8 cellular contexts compared by ENCODE assay signal in genomic region chr3:158109804-158110657, GRCh38. TPM values are rescaled to one million over a fixed set of nuclear protein-coding genes. Genes with fewer than 3 reads are reported as not detected.
DNase-seq lines count a peak whose midpoint lies in the region; ATAC-seq, FAIRE-seq and TF ChIP-seq lines count a peak whose summit lies in the region.

TSS of gene RSRC1 (plus strand) at chr3:158110089. CDS start at chr3:158122105, 12,016 bp downstream.

- peak within 1 kb of the TSS; percentile 63 to 87 (median 82) for H3K9ac ChIP-seq in H1 (replicated peaks in 1 of 4; ENCODE audit: extremely low read depth in 1 of 4, low read depth in 3 of 4, low read length in 3 of 4)

- no peak within 1 kb of the TSS for H2BK120ac ChIP-seq in H1 (replicated peaks; ENCODE audit: low read depth, low read length)

- H3K23ac ChIP-seq in H1 (ENCODE audit: insufficient read length), result no peak within 1 kb of the TSS

- H3K36me3 ChIP-seq in CD8-positive, alpha-beta T cell (ENCODE audit: insufficient read depth, low read length), result no peaks in the 10 kb centered on the region
- H3K36me3 ChIP-seq in H1 (ENCODE audit: control insufficient read depth in 2 of 4, insufficient read depth in 4 of 4, low read length in 3 of 4), result no peaks in the 10 kb centered on the region

- H3K27ac Mint-ChIP-seq in CD8-positive, alpha-beta T cell, result peak within 1 kb of the TSS; percentile 85

- H4K5ac ChIP-seq in H1 (ENCODE audit: insufficient read length, low read depth, low read length), result peak within 1 kb of the TSS; percentile 95

- H3K9me3 Mint-ChIP-seq in CD8-positive, alpha-beta T cell, result peaks cover 5% of the 10 kb centered on the region

- no peak within 1 kb of the TSS for H4K91ac ChIP-seq in H1 (replicated peaks; ENCODE audit: insufficient read length, low read length)

- peaks cover 0 to 35% of the 10 kb centered on the region in 2 experiments; a peak in 2 of 4 replicates for H3K79me2 ChIP-seq in H1 (ENCODE audit: control insufficient read depth in 1 of 2, insufficient read depth in 2 of 2, low read length in 2 of 2)

- DNase-seq in CD8-positive, alpha-beta T cell, result peak; percentile 48 to 82 (median 75)
- DNase-seq in GM20000 (ENCODE audit: low spot score), result peak; percentile 85
- DNase-seq in HS-5 (ENCODE audit: low read depth), result peak; percentile 74
- peak; percentile 96 for DNase-seq in NOMO-1 treated with DMSO at 0.1 percent for 48 hours (lab: John Stamatoyannopoulos, UW; ENCODE audit: unreplicated experiment)
- peak; percentile 36 to 51 for DNase-seq in activated CD8-positive, alpha-beta memory T cell treated with anti-CD3 and anti-CD28 coated beads for 4 hours (ENCODE audit: low read depth in 2 of 2)
- DNase-seq in H1 (ENCODE audit: low read depth in 1 of 2, low spot score in 2 of 2), result peak in 1 of 2 experiments; percentile 89
- DNase-seq in mesenteric fat pad (ENCODE audit: low spot score), result peak; percentile 92
- peak; percentile 57 for DNase-seq in stimulated activated CD8-positive, alpha-beta memory T cell treated with anti-CD3 and anti-CD28 coated beads, Interleukin-15, amount 100 ng/mL, for 1 hour (ENCODE audit: low read depth)

- peak within 1 kb of the TSS; percentile 76 for H3K4me3 ChIP-seq in CD8-positive, alpha-beta T cell (ENCODE audit: low read depth, low read length)
- peak within 1 kb of the TSS; percentile 87 to 95 (median 92) for H3K4me3 ChIP-seq in H1 (ENCODE audit: extremely low read depth in 1 of 4, insufficient read depth in 2 of 4, low read depth in 3 of 4, low read length in 4 of 4)

- no peak within 1 kb of the TSS for H2AK5ac ChIP-seq in H1 (ENCODE audit: low read depth, low read length)

- H3K4me2 ChIP-seq in H1 (ENCODE audit: insufficient read depth in 1 of 2, low read depth in 2 of 2, low read length in 2 of 2), result peak within 1 kb of the TSS; percentile 80 to 92

- 0% methylated on average over 47 of the region's 57 CpGs; no CpG with 5 or more reads in 1 of the 2 experiments for WGBS in H1 (ENCODE audit: extremely low coverage in 1 of 2, insufficient coverage in 1 of 2, insufficient read length in 1 of 2, insufficient replicate concordance in 2 of 2, low coverage in 1 of 2, low lambda C conversion rate in 2 of 2, missing lambda C conversion rate in 1 of 2), 2 experiments

- H4K20me1 ChIP-seq in H1 (replicated peaks in 1 of 2; ENCODE audit: control insufficient read depth in 1 of 2, insufficient read depth in 2 of 2, low read length in 2 of 2), result peaks cover 0 to 6% of the 10 kb centered on the region in 2 experiments

- peak; percentile 89 for ATAC-seq in CD8-positive, alpha-beta T cell

- POLR2A ChIA-PET in CD8-positive, alpha-beta T cell (lab: Charles Lee), result interaction anchor here (0.6 to 1.5 kb wide), 4 partner anchors 9 to 950 kb away, joined by 3 to 6 read pairs (median 4); partner anchors contain the start of gene CCNL1
- POLR2A ChIA-PET in H1 (lab: Charles Lee; ENCODE audit: partially characterized antibody), result interaction anchor here (0.6 to 1.8 kb wide), 6 partner anchors 11 to 50 kb away, joined by 3 to 11 read pairs (median 4); no protein-coding TSS in a partner anchor

- H2BK12ac ChIP-seq in H1 (ENCODE audit: low read depth, low read length), result no peak within 1 kb of the TSS

- H3K27me3 Mint-ChIP-seq in CD8-positive, alpha-beta T cell (ENCODE audit: low read depth), result peaks cover 36% of the 10 kb centered on the region

- H3K14ac ChIP-seq in H1 (ENCODE audit: insufficient read length), result no peak within 1 kb of the TSS

- H3K4ac ChIP-seq in H1 (replicated peaks; ENCODE audit: insufficient read length, low read depth, low read length), result no peak within 1 kb of the TSS

- H3K18ac ChIP-seq in H1 (ENCODE audit: extremely low read depth, low read length), result peak within 1 kb of the TSS; percentile 98

- H2BK20ac ChIP-seq in H1 (ENCODE audit: low read length), result no peak within 1 kb of the TSS

- peaks cover 44% of the 10 kb centered on the region for H3K4me1 ChIP-seq in CD8-positive, alpha-beta T cell (ENCODE audit: insufficient read depth, low read length)
- peaks cover 0 to 12% (median 2%) of the 10 kb centered on the region in 4 experiments; a peak in 5 of 7 replicates for H3K4me1 ChIP-seq in H1 (replicated peaks in 1 of 4; ENCODE audit: control insufficient read depth in 3 of 4, insufficient read depth in 4 of 4, low read length in 3 of 4)

- H2BK15ac ChIP-seq in H1 (ENCODE audit: low read length), result peak within 1 kb of the TSS; percentile 9; the same call in 1 of the 2 replicates

- peak within 1 kb of the TSS; percentile 93 for H2AFZ ChIP-seq in H1 (ENCODE audit: low read length)

- peak within 1 kb of the TSS; percentile 93 for H3K4me3 Mint-ChIP-seq in CD8-positive, alpha-beta T cell

- H3K79me1 ChIP-seq in H1 (ENCODE audit: low read depth, low read length), result no peaks in the 10 kb centered on the region; the same call in 1 of the 2 replicates

- no peak for TF ChIP-seq RAD21 in H1 (IDR thresholded peaks at IDR 0.05 in 1 of 2, conservative IDR thresholded peaks at IDR 0.05 in 1 of 2; ENCODE audit: low read depth in 2 of 2, low read length in 2 of 2)

- peaks cover 25% of the 10 kb centered on the region for H3K36me3 Mint-ChIP-seq in CD8-positive, alpha-beta T cell

- FAIRE-seq in H1 (lab: Jason Lieb, UNC), result no peak

- H3K56ac ChIP-seq in H1 (replicated peaks; ENCODE audit: insufficient read length, low read depth, low read length), result peak within 1 kb of the TSS; percentile 63

- H3K27ac ChIP-seq in CD8-positive, alpha-beta T cell (ENCODE audit: low read depth, low read length), result peak within 1 kb of the TSS; percentile 61
- H3K27ac ChIP-seq in H1 (ENCODE audit: low read depth, low read length), result peak within 1 kb of the TSS; percentile 66; the same call in 1 of the 2 replicates

- intact Hi-C loops in CD8-positive, alpha-beta T cell (cut with DNase I, micrococcal nuclease), result loop anchor here (5.0 to 10.0 kb wide), 5 partner anchors 537 to 1435 kb away; partner anchors contain the start of genes TIPARP (in 2 of the 2), CCNL1 (in 1 of the 2) and MFSD1 (in 1 of the 2)

- peak within 1 kb of the TSS; percentile 77 for H4K8ac ChIP-seq in H1 (ENCODE audit: extremely low read depth, insufficient read depth, low read length)

- no peaks in the 10 kb centered on the region for H3K9me3 ChIP-seq in CD8-positive, alpha-beta T cell (ENCODE audit: low read length)
- no peaks in the 10 kb centered on the region for H3K9me3 ChIP-seq in H1 (ENCODE audit: insufficient read depth in 2 of 2, low read depth in 1 of 2, low read length in 1 of 2)

- H2BK5ac ChIP-seq in H1 (ENCODE audit: low read depth, low read length), result peak within 1 kb of the TSS; percentile 64

- peaks cover 28% of the 10 kb centered on the region; the same call in 1 of the 2 replicates for H3K23me2 ChIP-seq in H1 (ENCODE audit: low read depth, low read length)

- no peak for TF ChIP-seq CTCF in CD8-positive, alpha-beta T cell (IDR thresholded peaks at IDR 0.05)
- TF ChIP-seq CTCF in GM20000 (IDR thresholded peaks at IDR 0.05; ENCODE audit: extremely low read depth, missing control alignments) (no peak), H1 (IDR thresholded peaks at IDR 0.05; ENCODE audit: control extremely low read depth in 1 of 3, insufficient read depth in 1 of 3, low read depth in 1 of 3, low read length in 3 of 3) (peak in 1 of 3 experiments; percentile 8; a peak in 1 of 4 replicates)

- TF ChIP-seq POLR2A in H1 (IDR thresholded peaks at IDR 0.05; ENCODE audit: control extremely low read depth in 1 of 2, low read depth in 2 of 2, low read length in 2 of 2), result peak; percentile 41 to 95

- TF ChIP-seq EP300 in H1 (IDR thresholded peaks at IDR 0.05; ENCODE audit: borderline replicate concordance in 1 of 2, low read depth in 2 of 2, low read length in 2 of 2), result peak in 1 of 2 experiments; percentile 74; a peak in 1 of 3 replicates

- CTCF ChIA-PET in CD8-positive, alpha-beta T cell (lab: Charles Lee), result interaction anchor here (1.6 kb wide), 1 partner anchor 11 kb away, joined by 3 read pairs; no protein-coding TSS in a partner anchor
- CTCF ChIA-PET in H1 (lab: Charles Lee; ENCODE audit: partially characterized antibody), result interaction anchor here (0.7 to 5.7 kb wide), 11 partner anchors 10 to 505 kb away, joined by 3 to 43 read pairs (median 3); no protein-coding TSS in a partner anchor

- peaks cover 41% of the 10 kb centered on the region for H3K27me3 ChIP-seq in CD8-positive, alpha-beta T cell (ENCODE audit: insufficient read depth, low read length)
- H3K27me3 ChIP-seq in H1 (replicated peaks in 1 of 4; ENCODE audit: control insufficient read depth in 3 of 4, extremely low read depth in 1 of 4, insufficient read depth in 3 of 4, low read length in 3 of 4), result peaks cover 19 to 44% (median 36%) of the 10 kb centered on the region in 4 experiments

- H3K4me1 Mint-ChIP-seq in CD8-positive, alpha-beta T cell (ENCODE audit: low read depth), result peaks cover 65% of the 10 kb centered on the region

TF ChIP-seq in H1, 55 proteins besides CTCF, POLR2A, EP300 and RAD21 (continues in another document):
- no peak; a peak in 1 of 4 replicates for TF ChIP-seq HDAC2 (IDR thresholded peaks at IDR 0.05; ENCODE audit: borderline replicate concordance in 1 of 2, low read depth in 2 of 2, low read length in 2 of 2)
- no peak for TF ChIP-seq KDM1A (IDR thresholded peaks at IDR 0.05; ENCODE audit: borderline replicate concordance, low read length)
- TF ChIP-seq TAF1 (IDR thresholded peaks at IDR 0.05; ENCODE audit: low read depth, low read length), result peak; percentile 85
- no peak; the same call in 1 of the 2 replicates for TF ChIP-seq CREB1 (IDR thresholded peaks at IDR 0.05)
- TF ChIP-seq SAP30 (IDR thresholded peaks at IDR 0.05; ENCODE audit: insufficient read depth, insufficient replicate concordance, low read length), result peak; percentile 42
- TF ChIP-seq MAFK (IDR thresholded peaks at IDR 0.05; ENCODE audit: low read depth, low read length), result no peak
- no peak for TF ChIP-seq CTBP2 (IDR thresholded peaks at IDR 0.05; ENCODE audit: borderline replicate concordance, insufficient read depth, insufficient read length, low read length)
- no peak for TF ChIP-seq RXRA (IDR thresholded peaks at IDR 0.05; ENCODE audit: insufficient read depth, low read depth, low read length)
- no peak for TF ChIP-seq POU5F1 (IDR thresholded peaks at IDR 0.05; ENCODE audit: low read depth, low read length)
- TF ChIP-seq NANOG (IDR thresholded peaks at IDR 0.05; ENCODE audit: insufficient read depth, low read depth, low read length, poor library complexity, severe bottlenecking), result no peak

RNA-seq across cellular contexts. Expression of gene RSRC1, which starts in this region (rescaled TPM):
- total RNA-seq in CD8-positive, alpha-beta T cell, result 10 to 100 TPM; 21.8 to 25.0 TPM
- 27.9 and 29.5 TPM in 2 replicates for total RNA-seq in H1 (2021; fragmentation: NEBNext Ultra II Directional; extraction: Animal tissue kit (Norgen Biotek cat#: 25700))
- polyA plus RNA-seq in H1 (2011; rRNA removed), result 1.6 and 2.0 TPM in 2 replicates
- 5.4 TPM for polyA plus RNA-seq in H1 (2011; cell fraction: cytosol; rRNA removed)
- polyA plus RNA-seq in H1 (2011; cell fraction: nucleus; rRNA removed), result 4.0 TPM
- 18.4 to 20.9 TPM (median 19.2 TPM) in 4 replicates for polyA plus RNA-seq in H1 (2012, experiment 1 of 2)
- 1.1 TPM for polyA plus RNA-seq in H1 (2012, experiment 2 of 2)
- 23.7 TPM for polyA plus RNA-seq in H1 (2013, experiment 1 of 2)
- polyA plus RNA-seq in H1 (2013, experiment 2 of 2), result 22.1 TPM
- polyA minus RNA-seq in H1 (2011; rRNA and poly(A)+ RNA removed), result 8.3 and 15.4 TPM in 2 replicates
- polyA minus RNA-seq in H1 (2011; cell fraction: cytosol; rRNA and poly(A)+ RNA removed), result 10.4 TPM
- 28.0 TPM for polyA minus RNA-seq in H1 (2011; cell fraction: nucleus; rRNA and poly(A)+ RNA removed)
- total RNA-seq in mesenteric fat pad, result 28.8 TPM
